11 cellular contexts compared by ENCODE assay signal in the genomic region with DNA sequence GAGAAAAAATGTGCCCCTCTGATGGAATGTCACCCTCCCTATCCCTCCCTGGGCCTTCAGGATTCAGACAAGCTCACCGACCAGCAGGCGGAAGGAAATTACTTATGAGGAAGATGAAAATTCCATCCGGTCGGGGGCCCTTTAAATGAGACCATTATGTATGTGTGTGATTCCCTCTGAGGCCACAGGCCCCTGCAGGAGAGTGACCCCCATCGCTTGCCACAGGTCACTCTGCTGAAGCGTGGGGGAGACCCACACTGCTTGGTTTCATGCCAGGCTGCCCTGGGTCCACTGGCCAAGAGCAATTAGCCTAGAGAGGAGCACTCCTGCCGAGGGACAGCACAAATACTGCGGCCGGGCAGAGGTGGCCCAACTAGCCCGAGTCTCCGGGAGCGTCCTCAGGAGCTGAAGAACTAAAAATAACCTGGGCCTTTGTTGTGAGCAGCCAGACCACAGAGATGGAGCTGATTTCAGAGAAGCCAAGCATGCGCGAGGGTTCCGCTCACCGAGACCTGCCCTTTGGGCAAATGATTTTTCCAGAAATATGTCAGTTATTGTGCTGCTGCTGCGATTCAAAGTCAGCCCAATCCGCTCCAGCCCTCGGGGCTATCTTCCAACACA.
DNase-seq lines count a peak whose midpoint lies in the region; ATAC-seq and TF ChIP-seq lines count a peak whose summit lies in the region.
"Had no signal": no experiment of that assay in that cellular context is flagged by ENCODE, and none has a peak within 500 bp of the region (broad histone marks: within the 10 kb centered on the region; RNA-seq: fewer than 3 reads in every experiment).

No MANE protein-coding gene starts in this region.

- peaks cover 13% of the 10 kb centered on the region for H3K4me1 ChIP-seq in fibroblast of lung (ENCODE audit: control insufficient read depth, extremely low read depth, insufficient read depth, low read length)
- H3K4me1 ChIP-seq in mesendoderm (ENCODE audit: control insufficient read depth, low read depth, low read length) = no peaks in the 10 kb centered on the region

- H3K27ac ChIP-seq in fibroblast of lung (ENCODE audit: insufficient read depth, low read length) (peak overlapping the region; percentile 5), mesendoderm (ENCODE audit: low read depth, low read length) (no peak overlapping the region)

- H4K5ac ChIP-seq in mesendoderm (ENCODE audit: low read length) = no peak overlapping the region

- no peaks in the 10 kb centered on the region for H3K4me1 Mint-ChIP-seq in activated T-helper 2 cell treated with anti-CD3 and anti-CD28 coated beads, Interferon-gamma antibody, Interleukin-2, Interleukin-4, amounts not matched to agents 10 μg/mL and 5 μg/mL and 100 μg/mL, durations not matched to agents 14 hours and 24 hours and 36 hours (ENCODE audit: low read depth)
- H3K4me1 Mint-ChIP-seq in type B pancreatic cell (ENCODE audit: unreplicated experiment) = peaks cover 39% of the 10 kb centered on the region

- no peak overlapping the region for H2BK15ac ChIP-seq in mesendoderm (replicated peaks; ENCODE audit: low read depth)

- H3K4me3 Mint-ChIP-seq in activated T-helper 2 cell treated with anti-CD3 and anti-CD28 coated beads, Interferon-gamma antibody, Interleukin-2, Interleukin-4, amounts not matched to agents 10 μg/mL and 5 μg/mL and 100 μg/mL, durations not matched to agents 14 hours and 24 hours and 36 hours (ENCODE audit: low read depth) = no peak overlapping the region
- H3K4me3 Mint-ChIP-seq in type B pancreatic cell = peak overlapping the region; percentile 70
- H3K4me3 Mint-ChIP-seq: naive B cell; T-helper 2 cell treated with Interferon-gamma antibody and Interleukin-4, amounts not matched to agents 5 μg/mL and 100 μg/mL, for 36 hours had no signal

- no CpG with 5 or more reads among the region's 19 CpGs for WGBS in mesendoderm (ENCODE audit: extremely low coverage, insufficient coverage, low lambda C conversion rate)

- intact Hi-C loops in activated T-helper 2 cell treated with anti-CD3 and anti-CD28 coated beads, Interferon-gamma antibody, Interleukin-2, Interleukin-4, amounts not matched to agents 10 μg/mL and 5 μg/mL and 100 μg/mL, durations not matched to agents 14 hours and 24 hours and 36 hours (cut with micrococcal nuclease) = no loop called here

- TF ChIP-seq CTCF in fibroblast of lung (conservative IDR thresholded peaks at IDR 0.05 in 1 of 2, IDR thresholded peaks at IDR 0.05 in 1 of 2; ENCODE audit: low read depth in 1 of 2, low read length in 2 of 2) = no peak
- TF ChIP-seq CTCF in type B pancreatic cell (conservative IDR thresholded peaks at IDR 0.05) = no peak

- H3K27me3 ChIP-seq in fibroblast of lung (ENCODE audit: control insufficient read depth, insufficient read depth, low read length) (no peaks in the 10 kb centered on the region), mesendoderm (ENCODE audit: insufficient read depth, low read length, poor library complexity) (no peaks in the 10 kb centered on the region)

- no peak overlapping the region for H3K4me2 ChIP-seq in fibroblast of lung (ENCODE audit: extremely low read depth, insufficient read depth, low read length)
- H3K4me2 ChIP-seq in mesendoderm (ENCODE audit: low read length) = no peak overlapping the region

- H3K27me3 Mint-ChIP-seq in activated T-helper 2 cell treated with anti-CD3 and anti-CD28 coated beads, Interferon-gamma antibody, Interleukin-2, Interleukin-4, amounts not matched to agents 10 μg/mL and 5 μg/mL and 100 μg/mL, durations not matched to agents 14 hours and 24 hours and 36 hours (ENCODE audit: low read depth) = peaks cover 37% of the 10 kb centered on the region
- no peaks in the 10 kb centered on the region for H3K27me3 Mint-ChIP-seq in type B pancreatic cell

- H3K9ac ChIP-seq in fibroblast of lung (ENCODE audit: insufficient read depth, low read length) (no peak overlapping the region), mesendoderm (ENCODE audit: low read length) (no peak overlapping the region)

- H3K79me2 ChIP-seq in fibroblast of lung (ENCODE audit: control insufficient read depth, insufficient read depth, low read length) (no peaks in the 10 kb centered on the region), mesendoderm (ENCODE audit: control insufficient read depth, insufficient read depth, low read length) (no peaks in the 10 kb centered on the region)

- ATAC-seq in esophagus mucosa = no peak

- H3K23ac ChIP-seq in mesendoderm (ENCODE audit: low read length) = no peak overlapping the region

- no peak overlapping the region for H2BK5ac ChIP-seq in mesendoderm (ENCODE audit: low read length)

- no peaks in the 10 kb centered on the region for H3K9me3 ChIP-seq in fibroblast of lung (ENCODE audit: control insufficient read depth, insufficient read depth, low read depth, low read length)

- H3K36me3 Mint-ChIP-seq in activated T-helper 2 cell treated with anti-CD3 and anti-CD28 coated beads, Interferon-gamma antibody, Interleukin-2, Interleukin-4, amounts not matched to agents 10 μg/mL and 5 μg/mL and 100 μg/mL, durations not matched to agents 14 hours and 24 hours and 36 hours (ENCODE audit: low read depth) = no peaks in the 10 kb centered on the region
- H3K36me3 Mint-ChIP-seq in type B pancreatic cell = no peaks in the 10 kb centered on the region

- H2BK120ac ChIP-seq in mesendoderm (ENCODE audit: low read depth, low read length) = no peak overlapping the region

- H4K8ac ChIP-seq in mesendoderm (ENCODE audit: low read depth, low read length) = no peak overlapping the region

- no peak overlapping the region for H3K27ac Mint-ChIP-seq in activated T-helper 2 cell treated with anti-CD3 and anti-CD28 coated beads, Interferon-gamma antibody, Interleukin-2, Interleukin-4, amounts not matched to agents 10 μg/mL and 5 μg/mL and 100 μg/mL, durations not matched to agents 14 hours and 24 hours and 36 hours
- H3K27ac Mint-ChIP-seq in type B pancreatic cell = peak overlapping the region; percentile 80
- H3K27ac Mint-ChIP-seq: T-helper 2 cell treated with Interferon-gamma antibody and Interleukin-4, amounts not matched to agents 5 μg/mL and 100 μg/mL, for 36 hours had no signal

- H3K36me3 ChIP-seq in fibroblast of lung (ENCODE audit: control insufficient read depth, insufficient read depth, low read length) (no peaks in the 10 kb centered on the region), mesendoderm (ENCODE audit: control insufficient read depth, insufficient read depth, low read length) (no peaks in the 10 kb centered on the region)

- H2AK5ac ChIP-seq in mesendoderm (ENCODE audit: low read length) = no peak overlapping the region

- H3K4me3 ChIP-seq in fibroblast of lung (replicated peaks in 1 of 4; ENCODE audit: control extremely low read depth in 1 of 4, insufficient read depth in 1 of 4, low read depth in 3 of 4, low read length in 4 of 4) (no peak overlapping the region), mesendoderm (ENCODE audit: low read length) (no peak overlapping the region)

- no peaks in the 10 kb centered on the region for H3K9me3 Mint-ChIP-seq in activated T-helper 2 cell treated with anti-CD3 and anti-CD28 coated beads, Interferon-gamma antibody, Interleukin-2, Interleukin-4, amounts not matched to agents 10 μg/mL and 5 μg/mL and 100 μg/mL, durations not matched to agents 14 hours and 24 hours and 36 hours
- peaks cover 9% of the 10 kb centered on the region for H3K9me3 Mint-ChIP-seq in type B pancreatic cell
- H3K9me3 Mint-ChIP-seq: T-helper 2 cell treated with Interferon-gamma antibody and Interleukin-4, amounts not matched to agents 5 μg/mL and 100 μg/mL, for 36 hours had no signal

- H3K79me1 ChIP-seq in mesendoderm (ENCODE audit: low read length) = no peaks in the 10 kb centered on the region

- H3K18ac ChIP-seq in mesendoderm (ENCODE audit: low read length) = peak overlapping the region; percentile 25

- DNase-seq in activated T-helper 2 cell treated with anti-CD3 and anti-CD28 coated beads, Interferon-gamma antibody, Interleukin-2, Interleukin-4, amounts not matched to agents 10 μg/mL and 5 μg/mL and 100 μg/mL, durations not matched to agents 14 hours and 24 hours and 36 hours (ENCODE audit: low spot score) = peak; percentile 6
- peak in 1 of 2 donors; percentile 82 for DNase-seq in fibroblast of lung (ENCODE audit: low read depth in 2 of 2)
- DNase-seq in mesendoderm = peak; percentile 44
- peak; percentile 65 for DNase-seq in type B pancreatic cell (ENCODE audit: extremely low spot score, unreplicated experiment)
- DNase-seq in effector CD8-positive, alpha-beta T cell (lab: John Stamatoyannopoulos, UW) = no peak
- DNase-seq in stimulated activated CD4-positive, alpha-beta T cell treated with anti-CD3 and anti-CD28 coated beads, Interleukin-2, amount 100 ng/mL, for 48 hours = no peak
- DNase-seq: DND-41, naive B cell, NCI-H82 had no signal

- H4K20me1 ChIP-seq in fibroblast of lung (ENCODE audit: control insufficient read depth, extremely low read depth, insufficient read depth, low read length) = no peaks in the 10 kb centered on the region

- H3K56ac ChIP-seq in mesendoderm (ENCODE audit: low read length) = no peak overlapping the region

- no peak overlapping the region for H3K4ac ChIP-seq in mesendoderm (ENCODE audit: low read depth, low read length)

- H2AFZ ChIP-seq in fibroblast of lung (ENCODE audit: low read length) = peak overlapping the region; percentile 16

Comparison
In these comparisons a context has a peak if more than half of its experiments do, and no peak if none do; other contexts are left out.
1. DNase-seq: peak in activated T-helper 2 cell treated with anti-CD3 and anti-CD28 coated beads, Interferon-gamma antibody, Interleukin-2, Interleukin-4, amounts not matched to agents 10 μg/mL and 5 μg/mL and 100 μg/mL, durations not matched to agents 14 hours and 24 hours and 36 hours (single experiment), mesendoderm (single experiment) and type B pancreatic cell (single experiment); none in effector CD8-positive, alpha-beta T cell (single experiment) and stimulated activated CD4-positive, alpha-beta T cell treated with anti-CD3 and anti-CD28 coated beads, Interleukin-2, amount 100 ng/mL, for 48 hours (0 of 2).